Comparison of ENCODE assay signal across 1 cellular context in genomic region chr18:36412778-36413177, GRCh38.
TF ChIP-seq lines count a peak whose summit lies in the region.

No MANE protein-coding gene starts in this region.

TF ChIP-seq in SK-N-SH treated with all-trans-retinoic acid at 6 μM for 48 hours, 23 proteins besides CTCF, POLR2A, EP300 and RAD21 (continued from another document):
- TF ChIP-seq ZNF8 (CRISPR knock-in tag; IDR thresholded peaks at IDR 0.05) (no peak), CREB5 (CRISPR knock-in tag; IDR thresholded peaks at IDR 0.05; ENCODE audit: low read depth) (no peak), SNAI2 (CRISPR knock-in tag; IDR thresholded peaks at IDR 0.05) (no peak), TOX (CRISPR knock-in tag; IDR thresholded peaks at IDR 0.05; ENCODE audit: borderline replicate concordance) (no peak), ZC3H10 (CRISPR knock-in tag; IDR thresholded peaks at IDR 0.05) (no peak), POU6F1 (CRISPR knock-in tag; IDR thresholded peaks at IDR 0.05; ENCODE audit: borderline replicate concordance, low read depth) (no peak), CSRNP3 (CRISPR knock-in tag; IDR thresholded peaks at IDR 0.05) (no peak), GLIS3 (CRISPR knock-in tag; IDR thresholded peaks at IDR 0.05) (no peak), BACH2 (CRISPR knock-in tag; IDR thresholded peaks at IDR 0.05; ENCODE audit: borderline replicate concordance) (no peak), OSR1 (CRISPR knock-in tag; IDR thresholded peaks at IDR 0.05) (no peak), TSHZ2 (CRISPR knock-in tag; IDR thresholded peaks at IDR 0.05) (no peak), PPARA (CRISPR knock-in tag; IDR thresholded peaks at IDR 0.05; ENCODE audit: borderline replicate concordance) (no peak), CSDC2 (CRISPR knock-in tag; IDR thresholded peaks at IDR 0.05) (no peak), ISL1 (CRISPR knock-in tag; IDR thresholded peaks at IDR 0.05) (no peak), ZNF565 (CRISPR knock-in tag; conservative IDR thresholded peaks at IDR 0.05; ENCODE audit: low read depth) (no peak)
